In the genomic region with DNA sequence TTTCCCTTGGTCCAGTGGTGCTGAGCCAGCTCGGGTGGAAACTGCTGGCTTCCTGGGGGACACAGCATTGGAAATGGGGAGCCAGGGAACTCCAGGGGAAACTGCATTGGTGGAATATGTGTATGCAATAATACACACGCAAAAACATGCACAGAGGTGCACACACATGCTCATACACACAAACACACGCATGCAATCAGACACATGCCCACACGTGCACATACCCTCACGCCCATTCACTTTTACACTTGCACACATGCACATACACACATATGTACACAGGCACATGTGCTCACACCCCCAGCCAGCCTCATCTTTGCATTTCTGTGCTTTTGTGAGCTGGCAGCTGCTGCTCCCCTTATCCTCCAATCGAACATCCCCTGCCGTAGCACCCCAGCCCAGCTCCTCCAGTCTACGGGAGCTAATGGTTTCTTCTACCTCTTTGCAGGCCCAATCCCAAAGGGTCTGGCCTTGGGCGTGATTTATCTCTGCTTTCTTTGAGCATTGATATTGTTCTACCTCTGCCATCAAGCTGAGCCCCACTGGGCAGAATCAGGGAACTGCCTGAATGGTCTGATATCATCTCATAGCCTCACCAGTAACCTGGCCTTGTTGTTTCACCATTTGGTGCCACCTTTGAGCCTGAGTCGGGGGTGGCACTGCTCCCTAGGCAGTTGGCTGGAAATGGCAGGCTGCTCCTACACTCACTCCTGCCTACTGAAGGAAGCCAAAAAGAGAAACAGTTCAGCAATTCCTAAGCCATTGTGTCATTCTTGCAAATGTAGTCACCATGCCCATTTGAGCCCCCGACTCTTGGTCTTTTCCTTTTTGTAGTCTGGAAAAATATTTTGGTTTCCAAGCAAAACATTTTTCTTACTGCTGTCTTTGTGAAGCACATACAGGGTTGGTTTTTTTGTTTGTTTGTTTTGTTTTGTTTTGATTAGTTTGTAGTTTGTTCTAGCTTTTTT, we compare ENCODE assay signal across 22 cellular contexts.
DNase-seq lines count a peak whose midpoint lies in the region; ATAC-seq and TF ChIP-seq lines count a peak whose summit lies in the region.
"Had no signal": no experiment of that assay in that cellular context is flagged by ENCODE, and none has a peak within 500 bp of the region (broad histone marks: within the 10 kb centered on the region; RNA-seq: fewer than 3 reads in every experiment).

No MANE protein-coding gene starts in this region.

- peak; percentile 61 for ATAC-seq in SK-N-SH treated with all-trans-retinoic acid at 6 μM for 48 hours
- no peak for ATAC-seq in HG03025 (IDR thresholded peaks at IDR 0.05; ENCODE audit: low FRiP score, unreplicated experiment)
- no peak for ATAC-seq in GM19467 (IDR thresholded peaks at IDR 0.05; ENCODE audit: unreplicated experiment)
- ATAC-seq: GM12878; natural killer cell treated with Interleukin-12 subunit alpha and Interleukin-12 subunit beta and Interleukin-15 and Interleukin-18, amount 100 ng/mL, for 72 hours had no signal

- no peak overlapping the region for H3K4me2 ChIP-seq in fibroblast of lung (ENCODE audit: extremely low read depth, insufficient read depth, low read length)
- peak overlapping the region; percentile 30 for H3K4me2 ChIP-seq in osteoblast (ENCODE audit: insufficient read depth, low read length)
- H3K4me2 ChIP-seq: PC-9 had no signal

- H3K4me3 ChIP-seq in fibroblast of lung (replicated peaks in 1 of 4; ENCODE audit: control extremely low read depth in 1 of 4, insufficient read depth in 1 of 4, low read depth in 3 of 4, low read length in 4 of 4): no peak overlapping the region
- H3K4me3 ChIP-seq in osteoblast (ENCODE audit: insufficient read depth, low read length): no peak overlapping the region
- H3K4me3 ChIP-seq: GM12878, PC-9, prostate gland, spleen had no signal

- no peak overlapping the region for H3K9ac ChIP-seq in fibroblast of lung (ENCODE audit: insufficient read depth, low read length)

- peaks cover 4 to 6% of the 10 kb centered on the region in 2 donors for H3K4me1 Mint-ChIP-seq in immature natural killer cell

- CTCF ChIA-PET in HEK293T (lab: Yijun Ruan, JAX): no interaction called here

- H2AFZ ChIP-seq in fibroblast of lung (ENCODE audit: low read length) (no peak overlapping the region), osteoblast (ENCODE audit: low read length) (no peak overlapping the region)
- H2AFZ ChIP-seq: PC-9 had no signal

- H3K4me1 ChIP-seq in fibroblast of lung (ENCODE audit: control insufficient read depth, extremely low read depth, insufficient read depth, low read length) (no peaks in the 10 kb centered on the region), osteoblast (ENCODE audit: insufficient read depth, low read length) (peaks cover 17% of the 10 kb centered on the region)
- H3K4me1 ChIP-seq: Caco-2, prostate gland, spleen had no signal

- DNase-seq in GM04503 (ENCODE audit: low read depth) (peak; percentile 11), fibroblast of lung (ENCODE audit: low read depth in 2 of 2) (peak; percentile 5 to 57), osteoblast (ENCODE audit: insufficient read length, low spot score, missing footprints) (peak; percentile 62), HEK293T (ENCODE audit: extremely low spot score) (no peak), immature natural killer cell (no peak)
- DNase-seq: activated CD4-positive, CD25-positive, alpha-beta regulatory T cell treated with anti-CD3 and anti-CD28 coated beads, Interleukin-2, amount 50 U/mL, for 72 hours; activated CD8-positive, alpha-beta memory T cell treated with anti-CD3 and anti-CD28 coated beads, Interleukin-2, amount 50 U/mL, for 48 hours; aorta; Caco-2; cortex of kidney; Kasumi-1; NCI-H1417 treated with DMSO at 0.1 percent for 48 hours; NCI-H69; spleen; T-helper 9 cell had no signal

- H3K79me2 ChIP-seq in fibroblast of lung (ENCODE audit: control insufficient read depth, insufficient read depth, low read length) (no peaks in the 10 kb centered on the region), osteoblast (ENCODE audit: insufficient read depth, low read length) (no peaks in the 10 kb centered on the region)

- H3K27ac Mint-ChIP-seq in immature natural killer cell: no peak overlapping the region
- H3K27ac Mint-ChIP-seq: natural killer cell treated with Interleukin-12 subunit alpha and Interleukin-12 subunit beta and Interleukin-15 and Interleukin-18, amount 100 ng/mL, for 72 hours had no signal

- POLR2A ChIA-PET in HEK293T (lab: Yijun Ruan, JAX): no interaction called here

- no peaks in the 10 kb centered on the region for H3K36me3 Mint-ChIP-seq in immature natural killer cell
- H3K36me3 Mint-ChIP-seq: natural killer cell treated with Interleukin-12 subunit alpha and Interleukin-12 subunit beta and Interleukin-15 and Interleukin-18, amount 100 ng/mL, for 72 hours had no signal

- H4K20me1 ChIP-seq in fibroblast of lung (ENCODE audit: control insufficient read depth, extremely low read depth, insufficient read depth, low read length) (no peaks in the 10 kb centered on the region), osteoblast (ENCODE audit: insufficient read depth, low read length) (no peaks in the 10 kb centered on the region)

- peaks cover 1 to 6% (median 2%) of the 10 kb centered on the region in 3 donors for H3K27me3 Mint-ChIP-seq in immature natural killer cell (ENCODE audit: low read depth in 3 of 3)

- H3K27ac ChIP-seq in fibroblast of lung (ENCODE audit: insufficient read depth, low read length) (no peak overlapping the region), osteoblast (ENCODE audit: low read depth, low read length) (no peak overlapping the region)
- H3K27ac ChIP-seq: PC-9, prostate gland, spleen had no signal

- H3K36me3 ChIP-seq in fibroblast of lung (ENCODE audit: control insufficient read depth, insufficient read depth, low read length) (no peaks in the 10 kb centered on the region), osteoblast (ENCODE audit: insufficient read depth, low read length) (no peaks in the 10 kb centered on the region)
- H3K36me3 ChIP-seq: prostate gland, spleen had no signal

- no peak for TF ChIP-seq CTCF in fibroblast of lung (conservative IDR thresholded peaks at IDR 0.05 in 1 of 2, IDR thresholded peaks at IDR 0.05 in 1 of 2; ENCODE audit: low read depth in 1 of 2, low read length in 2 of 2)
- TF ChIP-seq CTCF in osteoblast (IDR thresholded peaks at IDR 0.05; ENCODE audit: extremely low read depth, low read depth, low read length): no peak

- H3K4me3 Mint-ChIP-seq in immature natural killer cell: no peak overlapping the region
- H3K4me3 Mint-ChIP-seq: natural killer cell treated with Interleukin-12 subunit alpha and Interleukin-12 subunit beta and Interleukin-15 and Interleukin-18, amount 100 ng/mL, for 72 hours had no signal

- no peaks in the 10 kb centered on the region for H3K27me3 ChIP-seq in fibroblast of lung (ENCODE audit: control insufficient read depth, insufficient read depth, low read length)
- no peaks in the 10 kb centered on the region for H3K27me3 ChIP-seq in osteoblast (ENCODE audit: insufficient read depth, low read length)
- H3K27me3 ChIP-seq: spleen had no signal

- H3K9me3 ChIP-seq in fibroblast of lung (ENCODE audit: control insufficient read depth, insufficient read depth, low read depth, low read length) (no peaks in the 10 kb centered on the region), osteoblast (ENCODE audit: low read depth, low read length) (no peaks in the 10 kb centered on the region)
- H3K9me3 ChIP-seq: Caco-2, prostate gland, spleen had no signal

- peaks cover 0 to 2% (median 0%) of the 10 kb centered on the region in 6 donors for H3K9me3 Mint-ChIP-seq in immature natural killer cell
- H3K9me3 Mint-ChIP-seq: natural killer cell treated with Interleukin-12 subunit alpha and Interleukin-12 subunit beta and Interleukin-15 and Interleukin-18, amount 100 ng/mL, for 72 hours had no signal

TF ChIP-seq in SK-N-SH treated with all-trans-retinoic acid at 6 μM for 48 hours, 23 proteins besides CTCF, POLR2A, EP300 and RAD21 (continues in another document):
- TF ChIP-seq POU6F1 (CRISPR knock-in tag; IDR thresholded peaks at IDR 0.05; ENCODE audit: borderline replicate concordance, low read depth) (no peak), SNAI2 (CRISPR knock-in tag; IDR thresholded peaks at IDR 0.05) (no peak), ZFP3 (CRISPR knock-in tag; IDR thresholded peaks at IDR 0.05) (no peak), ZNF565 (CRISPR knock-in tag; conservative IDR thresholded peaks at IDR 0.05; ENCODE audit: low read depth) (no peak)

TF ChIP-seq in HEK293T, 16 proteins besides CTCF, POLR2A, EP300 and RAD21:
- no peak for TF ChIP-seq TARDBP (IDR thresholded peaks at IDR 0.05)

Comparison
In these comparisons a context has a peak if more than half of its experiments do, and no peak if none do; other contexts are left out.
1. DNase-seq: peak in GM04503 (single experiment), fibroblast of lung (2 of 2) and osteoblast (single experiment); none in HEK293T (single experiment) and immature natural killer cell (0 of 3).